8 cellular contexts compared by ENCODE assay signal in the genomic region with DNA sequence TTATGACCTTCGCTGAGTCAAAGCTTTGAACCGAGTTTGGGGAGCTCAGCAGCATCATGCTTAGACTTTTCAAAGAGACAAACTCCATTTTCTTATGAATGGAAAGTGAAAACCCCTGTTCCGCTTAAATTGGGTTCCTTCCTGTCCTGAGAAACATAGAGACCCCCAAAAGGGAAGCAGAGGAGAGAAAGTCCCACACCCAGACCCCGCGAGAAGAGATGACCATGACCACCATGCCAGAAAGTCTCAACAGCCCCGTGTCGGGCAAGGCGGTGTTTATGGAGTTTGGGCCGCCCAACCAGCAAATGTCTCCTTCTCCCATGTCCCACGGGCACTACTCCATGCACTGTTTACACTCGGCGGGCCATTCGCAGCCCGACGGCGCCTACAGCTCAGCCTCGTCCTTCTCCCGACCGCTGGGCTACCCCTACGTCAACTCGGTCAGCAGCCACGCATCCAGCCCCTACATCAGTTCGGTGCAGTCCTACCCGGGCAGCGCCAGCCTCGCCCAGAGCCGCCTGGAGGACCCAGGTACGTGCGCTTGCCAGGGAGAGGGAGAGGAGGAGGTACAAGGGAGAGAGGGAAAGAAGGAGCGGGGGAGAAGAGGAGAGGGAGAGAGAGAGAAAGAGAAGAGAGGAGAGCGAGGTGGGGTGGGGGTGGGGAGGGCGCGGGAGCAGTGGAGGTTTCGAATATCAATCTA. TPM values are rescaled to one million over a fixed set of nuclear protein-coding genes. Genes with fewer than 3 reads are reported as not detected.
DNase-seq lines count a peak whose midpoint lies in the region; ATAC-seq and TF ChIP-seq lines count a peak whose summit lies in the region.

A gene (plus strand): TSS at position 48 of the 700 bp plus-strand sequence. CDS start 171 bp downstream, at position 219.

- H3K36me3 Mint-ChIP-seq in activated naive CD8-positive, alpha-beta T cell treated with anti-CD3 and anti-CD28 coated beads, Interleukin-2, amount 50 U/mL, for 24 hours (ENCODE audit: low read depth) = peaks cover 4% of the 10 kb centered on the region

- intact Hi-C loops in lower lobe of right lung (cut with DNase I) (no loop called here), aorta (cut with DNase I) (no loop called here)

- peaks cover 44% of the 10 kb centered on the region for H3K4me1 Mint-ChIP-seq in activated naive CD8-positive, alpha-beta T cell treated with anti-CD3 and anti-CD28 coated beads, Interleukin-2, amount 50 U/mL, for 24 hours

- 5% methylated on average over 34 of the region's 34 CpGs for WGBS in aorta, 2 donors

- H3K4me3 Mint-ChIP-seq in activated naive CD8-positive, alpha-beta T cell treated with anti-CD3 and anti-CD28 coated beads, Interleukin-2, amount 50 U/mL, for 24 hours = peak within 1 kb of the TSS; percentile 78

- peak within 1 kb of the TSS; percentile 67 for H3K4me3 ChIP-seq in AG10803 (ENCODE audit: low read length)
- peak within 1 kb of the TSS; percentile 52 for H3K4me3 ChIP-seq in lower lobe of right lung
- peak within 1 kb of the TSS; percentile 2 to 41 for H3K4me3 ChIP-seq in aorta (ENCODE audit: low read length in 2 of 2)

- H3K36me3 ChIP-seq in lower lobe of right lung (no peaks in the 10 kb centered on the region), aorta (ENCODE audit: control insufficient read depth in 1 of 2, insufficient read depth in 2 of 2, low read length in 1 of 2) (no peaks in the 10 kb centered on the region)

- H3K27ac Mint-ChIP-seq in activated naive CD8-positive, alpha-beta T cell treated with anti-CD3 and anti-CD28 coated beads, Interleukin-2, amount 50 U/mL, for 24 hours = peak within 1 kb of the TSS; percentile 56

- TF ChIP-seq CTCF in AG10803 (conservative IDR thresholded peaks at IDR 0.05; ENCODE audit: low read length) (no peak), lower lobe of right lung (IDR thresholded peaks at IDR 0.05) (no peak)

- H3K27me3 ChIP-seq in lower lobe of right lung (ENCODE audit: low read depth) = peaks cover 100% of the 10 kb centered on the region
- peaks cover 0 to 3% of the 10 kb centered on the region in 2 donors for H3K27me3 ChIP-seq in aorta (ENCODE audit: control insufficient read depth in 1 of 2, insufficient read depth in 2 of 2, low read length in 1 of 2)

- ATAC-seq in GM19023 (IDR thresholded peaks at IDR 0.05; ENCODE audit: unreplicated experiment) = peak; percentile 4
- no peak for ATAC-seq in activated naive CD8-positive, alpha-beta T cell treated with anti-CD3 and anti-CD28 coated beads, Interleukin-2, amount 50 U/mL, for 24 hours
- peak in 1 of 2 donors; percentile 28 for ATAC-seq in lower lobe of right lung
- ATAC-seq in aorta (ENCODE audit: low FRiP score) = no peak

- no peak for DNase-seq in AG10803 (ENCODE audit: low read depth)
- DNase-seq in HuH-7 (ENCODE audit: low spot score) = peak; percentile 73
- no peak for DNase-seq in activated naive CD8-positive, alpha-beta T cell treated with anti-CD3 and anti-CD28 coated beads, Interleukin-2, amount 50 U/mL, for 24 hours
- no peak for DNase-seq in lower lobe of right lung
- peak in 1 of 2 donors; percentile 76 for DNase-seq in aorta
- no peak for DNase-seq in NCI-H1417 treated with DMSO at 0.1 percent for 48 hours (lab: John Stamatoyannopoulos, UW)
- no peak for DNase-seq in stimulated activated CD4-positive, alpha-beta T cell treated with anti-CD3 and anti-CD28 coated beads, Interleukin-12 subunit alpha, Interleukin-12 subunit beta, amount 100 ng/mL, for 4 hours

- H3K9me3 ChIP-seq in lower lobe of right lung (no peaks in the 10 kb centered on the region), aorta (ENCODE audit: control insufficient read depth, low read length) (no peaks in the 10 kb centered on the region)

- peaks cover 97% of the 10 kb centered on the region for H3K27me3 Mint-ChIP-seq in activated naive CD8-positive, alpha-beta T cell treated with anti-CD3 and anti-CD28 coated beads, Interleukin-2, amount 50 U/mL, for 24 hours

- H3K9me3 Mint-ChIP-seq in activated naive CD8-positive, alpha-beta T cell treated with anti-CD3 and anti-CD28 coated beads, Interleukin-2, amount 50 U/mL, for 24 hours = no peaks in the 10 kb centered on the region

- peaks cover 46% of the 10 kb centered on the region for H3K4me1 ChIP-seq in lower lobe of right lung
- no peaks in the 10 kb centered on the region for H3K4me1 ChIP-seq in aorta (ENCODE audit: control insufficient read depth in 1 of 2, insufficient read depth in 2 of 2, low read length in 2 of 2)

- H3K27ac ChIP-seq in lower lobe of right lung = no peak within 1 kb of the TSS
- no peak within 1 kb of the TSS for H3K27ac ChIP-seq in aorta (ENCODE audit: low read depth in 1 of 2, low read length in 2 of 2)

RNA-seq across cellular contexts. Expression of the gene that starts here (rescaled TPM):
- not detected for total RNA-seq in lower lobe of right lung
- total RNA-seq in aorta = under 1 TPM in 1 of 2 donors, not detected in 1; 0.51 TPM
- polyA plus RNA-seq in aorta = under 1 TPM; 0.18 to 0.38 TPM
